Comparison of ENCODE assay signal across 1 cellular context in genomic region chr22:18091478-18091877, GRCh38.
TF ChIP-seq lines count a peak whose summit lies in the region.

No MANE protein-coding gene starts in this region.

TF ChIP-seq in endothelial cell of umbilical vein, 7 proteins besides CTCF, POLR2A, EP300 and RAD21:
- TF ChIP-seq MAX (IDR thresholded peaks at IDR 0.05; ENCODE audit: insufficient read depth, insufficient read length) (no peak), POLR2AphosphoS5 (IDR thresholded peaks at IDR 0.05; ENCODE audit: insufficient read depth, low read depth, low read length) (no peak), JUN (IDR thresholded peaks at IDR 0.05; ENCODE audit: borderline replicate concordance, insufficient read depth, insufficient read length, low read depth) (no peak), EZH2 (IDR thresholded peaks at IDR 0.05; ENCODE audit: borderline replicate concordance, low read depth, low read length, severe bottlenecking) (no peak), MYC (IDR thresholded peaks at IDR 0.05; ENCODE audit: low read depth, low read length) (no peak), FOS (IDR thresholded peaks at IDR 0.05; ENCODE audit: borderline replicate concordance, insufficient read depth, low read length) (no peak), GATA2 (IDR thresholded peaks at IDR 0.05; ENCODE audit: insufficient read depth, insufficient read length, low read depth, low read length) (no peak)
